14 cellular contexts compared by ENCODE assay signal in genomic region chr10:58028597-58029366, GRCh38.
DNase-seq lines count a peak whose midpoint lies in the region; ATAC-seq and TF ChIP-seq lines count a peak whose summit lies in the region.
"Had no signal": no experiment of that assay in that cellular context is flagged by ENCODE, and none has a peak within 500 bp of the region (broad histone marks: within the 10 kb centered on the region; RNA-seq: fewer than 3 reads in every experiment).

No MANE protein-coding gene starts in this region.

- ATAC-seq in esophagus mucosa (no peak), GM18498 (IDR thresholded peaks at IDR 0.05; ENCODE audit: unreplicated experiment) (no peak), GM21515 (IDR thresholded peaks at IDR 0.05; ENCODE audit: unreplicated experiment) (no peak)
- ATAC-seq: naive thymus-derived CD4-positive, alpha-beta T cell had no signal

- no peaks in the 10 kb centered on the region for H3K27me3 ChIP-seq in brain microvascular endothelial cell (replicated peaks)
- H3K27me3 ChIP-seq: adrenal gland, vagina had no signal

- H3K4me3 ChIP-seq in brain microvascular endothelial cell (ENCODE audit: low read depth, low read length): no peak overlapping the region
- H3K4me3 ChIP-seq: adrenal gland, vagina had no signal

- H3K36me3 ChIP-seq in brain microvascular endothelial cell (replicated peaks): no peaks in the 10 kb centered on the region
- H3K36me3 ChIP-seq: adrenal gland, vagina had no signal

- in situ Hi-C loops in brain microvascular endothelial cell (cut with HindIII; ENCODE audit: low pct_ligation_motif_present, low sequenced_read_pairs): no loop called here
- in situ Hi-C loops in GM13976 (cut with MboI; ENCODE audit: low sequenced_read_pairs, unreplicated experiment): no loop called here

- TF ChIP-seq CTCF in brain microvascular endothelial cell (IDR thresholded peaks at IDR 0.05; ENCODE audit: low read depth, low read length, missing control alignments): no peak
- no peak for TF ChIP-seq CTCF in GM13976 (IDR thresholded peaks at IDR 0.05; ENCODE audit: borderline replicate concordance, control extremely low read depth, extremely low read depth, insufficient read depth, missing control alignments)

- no peak overlapping the region for H3K27ac ChIP-seq in brain microvascular endothelial cell
- H3K27ac ChIP-seq: adrenal gland, KMS-11, vagina, VCaP had no signal

- DNase-seq in AG08396 (ENCODE audit: low spot score) (peak; percentile 59), LHCN-M2 (ENCODE audit: low read depth) (peak; percentile 99), brain microvascular endothelial cell (peak; percentile 67), kidney glomerular epithelial cell (lab: John Stamatoyannopoulos, UW) (peak; percentile 47), GM13976 (ENCODE audit: low spot score) (no peak)
- DNase-seq: naive thymus-derived CD4-positive, alpha-beta T cell; stimulated activated CD8-positive, alpha-beta memory T cell treated with anti-CD3 and anti-CD28 coated beads, Interleukin-4, amount 100 ng/mL, for 48 hours had no signal
